Comparison of ENCODE assay signal across 16 cellular contexts in genomic region chr9:70511858-70512257, GRCh38.
A peak's percentile ranks its signal among the peaks of the same experiment; 100 is the strongest.
DNase-seq lines count a peak whose midpoint lies in the region; ATAC-seq and TF ChIP-seq lines count a peak whose summit lies in the region.
"Had no signal": no experiment of that assay in that cellular context is flagged by ENCODE, and none has a peak within 500 bp of the region (broad histone marks: within the 10 kb centered on the region; RNA-seq: fewer than 3 reads in every experiment).

No MANE protein-coding gene starts in this region.

- TF ChIP-seq CTCF in right lobe of liver (IDR thresholded peaks at IDR 0.05) = no peak
- TF ChIP-seq CTCF in thyroid gland (IDR thresholded peaks at IDR 0.05) = no peak
- no peak for TF ChIP-seq CTCF in Caco-2 (IDR thresholded peaks at IDR 0.05; ENCODE audit: insufficient read depth in 1 of 2, low read depth in 1 of 2, low read length in 1 of 2, severe bottlenecking in 1 of 2, unreplicated experiment in 1 of 2)

- H3K9me3 ChIP-seq in right lobe of liver = no peaks in the 10 kb centered on the region
- no peaks in the 10 kb centered on the region for H3K9me3 ChIP-seq in thyroid gland
- no peaks in the 10 kb centered on the region for H3K9me3 ChIP-seq in Caco-2

- no peaks in the 10 kb centered on the region for H3K27me3 Mint-ChIP-seq in Caco-2 (ENCODE audit: insufficient read depth, unreplicated experiment)

- H3K27ac ChIP-seq in right lobe of liver (no peak overlapping the region), thyroid gland (no peak overlapping the region)

- TF ChIP-seq POLR2A in right lobe of liver (IDR thresholded peaks at IDR 0.05) (no peak), thyroid gland (IDR thresholded peaks at IDR 0.05) (no peak)

- POLR2A ChIA-PET in Caco-2 (lab: Charles Lee) = no interaction called here

- H3K9me3 Mint-ChIP-seq in Caco-2 (ENCODE audit: unreplicated experiment) = no peaks in the 10 kb centered on the region
- H3K9me3 Mint-ChIP-seq: CD8-positive, alpha-beta T cell; HFFc6 had no signal

- no peaks in the 10 kb centered on the region for H3K36me3 ChIP-seq in right lobe of liver
- H3K36me3 ChIP-seq in thyroid gland = no peaks in the 10 kb centered on the region
- no peaks in the 10 kb centered on the region for H3K36me3 ChIP-seq in Caco-2 (ENCODE audit: control insufficient read depth, insufficient read depth, low read length)
- H3K36me3 ChIP-seq: HAP-1 had no signal

- no peaks in the 10 kb centered on the region for H3K36me3 Mint-ChIP-seq in Caco-2 (ENCODE audit: insufficient read depth, unreplicated experiment)
- H3K36me3 Mint-ChIP-seq: CD8-positive, alpha-beta T cell had no signal

- H3K27me3 ChIP-seq in right lobe of liver (no peaks in the 10 kb centered on the region), thyroid gland (no peaks in the 10 kb centered on the region), Caco-2 (replicated peaks; ENCODE audit: control insufficient read depth, insufficient read depth, low read length) (no peaks in the 10 kb centered on the region)

- peak; percentile 97 for ATAC-seq in left lobe of liver
- peak; percentile 91 to 98 (median 94) for ATAC-seq in right lobe of liver
- ATAC-seq in HG02571 (IDR thresholded peaks at IDR 0.05; ENCODE audit: unreplicated experiment) = no peak
- ATAC-seq: CD8-positive, alpha-beta T cell had no signal

- no peak overlapping the region for H3K27ac Mint-ChIP-seq in Caco-2 (ENCODE audit: unreplicated experiment)
- H3K27ac Mint-ChIP-seq: CD4-positive, CD25-positive, alpha-beta regulatory T cell; CD8-positive, alpha-beta T cell; HFFc6 had no signal

- H3K4me3 ChIP-seq in right lobe of liver = no peak overlapping the region
- H3K4me3 ChIP-seq in thyroid gland (replicated peaks in 1 of 3) = no peak overlapping the region
- H3K4me3 ChIP-seq in Caco-2 (ENCODE audit: low read depth, low read length) = no peak overlapping the region
- H3K4me3 ChIP-seq: HAP-1 had no signal

- intact Hi-C loops in right lobe of liver (cut with DNase I) = no loop called here
- intact Hi-C loops in thyroid gland (cut with DNase I) = no loop called here
- intact Hi-C loops in Caco-2 (cut with micrococcal nuclease; ENCODE audit: unreplicated experiment) = no loop called here

- 40% methylated on average over 3 of the region's 3 CpGs for WGBS in right lobe of liver (ENCODE audit: insufficient coverage, low coverage, low lambda C conversion rate, missing lambda C conversion rate)
- 77% methylated on average over 3 of the region's 3 CpGs for WGBS in thyroid gland, 2 donors

- DNase-seq in left lobe of liver (ENCODE audit: low spot score) (no peak), right lobe of liver (peak in 1 of 3 donors; percentile 59), thyroid gland (peak; percentile 41 to 51), Caco-2 (no peak), GF-D8 (lab: John Stamatoyannopoulos, UW) (no peak)
- DNase-seq: C1 segment of cervical spinal cord; CD4-positive, CD25-positive, alpha-beta regulatory T cell; CD8-positive, alpha-beta T cell; DMS 273 treated with DMSO at 0.1 percent for 48 hours; DMS79; EL; GDM1; GOT3; HFFc6 had no signal

- no peak overlapping the region for H3K4me3 Mint-ChIP-seq in Caco-2 (ENCODE audit: unreplicated experiment)
- H3K4me3 Mint-ChIP-seq: CD4-positive, CD25-positive, alpha-beta regulatory T cell; CD8-positive, alpha-beta T cell; HFFc6 had no signal

- H3K4me1 Mint-ChIP-seq in Caco-2 (ENCODE audit: low read depth, unreplicated experiment) = no peaks in the 10 kb centered on the region
- H3K4me1 Mint-ChIP-seq: CD4-positive, CD25-positive, alpha-beta regulatory T cell had no signal

- CTCF ChIA-PET in Caco-2 (lab: Charles Lee) = no interaction called here

- H3K4me1 ChIP-seq in right lobe of liver (peaks cover 0 to 5% (median 0%) of the 10 kb centered on the region in 4 donors), thyroid gland (peaks cover 0 to 6% of the 10 kb centered on the region in 2 donors), Caco-2 (no peaks in the 10 kb centered on the region)
- H3K4me1 ChIP-seq: HAP-1 had no signal

- BruUV-seq in Caco-2 (replicated peaks; lab: Mats Ljungman, UMichigan) = no TSS peak

Comparison
In these comparisons a context has a peak if more than half of its experiments do, and no peak if none do; other contexts are left out.
1. DNase-seq: peak in thyroid gland (2 of 2); none in left lobe of liver (single experiment), Caco-2 (0 of 2) and GF-D8 (single experiment).